22 cellular contexts compared by ENCODE assay signal in genomic region chr14:67857778-67858350, GRCh38. TPM values are rescaled to one million over a fixed set of nuclear protein-coding genes. Genes with fewer than 3 reads are reported as not detected.
A peak's percentile ranks its signal among the peaks of the same experiment; 100 is the strongest.
DNase-seq lines count a peak whose midpoint lies in the region; ATAC-seq, FAIRE-seq and TF ChIP-seq lines count a peak whose summit lies in the region.
"Had no signal": no experiment of that assay in that cellular context is flagged by ENCODE, and none has a peak within 500 bp of the region (broad histone marks: within the 10 kb centered on the region; RNA-seq: fewer than 3 reads in every experiment).

No MANE protein-coding gene starts in this region.

- no peak for TF ChIP-seq CTCF in right lobe of liver (IDR thresholded peaks at IDR 0.05)
- no peak for TF ChIP-seq CTCF in HepG2 (CRISPR knock-in tag; IDR thresholded peaks at IDR 0.05)
- TF ChIP-seq CTCF in WTC11 (IDR thresholded peaks at IDR 0.05), result no peak
- TF ChIP-seq CTCF in endothelial cell (IDR thresholded peaks at IDR 0.05; ENCODE audit: unreplicated experiment), result no peak

- no peak overlapping the region for H3K4me3 Mint-ChIP-seq in WTC11
- no peak overlapping the region for H3K4me3 Mint-ChIP-seq in endothelial cell (ENCODE audit: unreplicated experiment)

- no peaks in the 10 kb centered on the region for H4K20me1 ChIP-seq in HepG2 (ENCODE audit: insufficient read depth, low read length)

- no peak overlapping the region for H3K9ac ChIP-seq in HepG2 (ENCODE audit: insufficient read depth, low read depth, low read length)

- no peak for TF ChIP-seq EP300 in HepG2 (IDR thresholded peaks at IDR 0.05; ENCODE audit: low read depth in 2 of 2, low read length in 2 of 2)
- no peak for TF ChIP-seq EP300 in HepG2 (CRISPR knock-in tag; IDR thresholded peaks at IDR 0.05; ENCODE audit: borderline replicate concordance)

- TF ChIP-seq RAD21 in HepG2 (CRISPR knock-in tag; IDR thresholded peaks at IDR 0.05), result no peak

- H3K4me1 ChIP-seq in right lobe of liver (no peaks in the 10 kb centered on the region), HepG2 (ENCODE audit: insufficient read depth, low read length) (peaks cover 7% of the 10 kb centered on the region; the same call in 1 of the 2 replicates)
- H3K4me1 ChIP-seq: A549 had no signal

- H3K79me2 ChIP-seq in HepG2 (ENCODE audit: insufficient read depth, low read length), result no peaks in the 10 kb centered on the region

- H3K27ac Mint-ChIP-seq in WTC11, result no peak overlapping the region
- peak overlapping the region; percentile 54 for H3K27ac Mint-ChIP-seq in endothelial cell (ENCODE audit: unreplicated experiment)

- no peaks in the 10 kb centered on the region for H3K9me3 Mint-ChIP-seq in WTC11
- H3K9me3 Mint-ChIP-seq in endothelial cell (ENCODE audit: unreplicated experiment), result no peaks in the 10 kb centered on the region

- H3K4me3 ChIP-seq in right lobe of liver, result no peak overlapping the region
- no peak overlapping the region for H3K4me3 ChIP-seq in HepG2 (replicated peaks in 1 of 3; ENCODE audit: insufficient read depth in 1 of 3, low read depth in 2 of 3, low read length in 3 of 3)
- H3K4me3 ChIP-seq: A549, PC-9, SK-N-MC had no signal

- H3K27ac ChIP-seq in right lobe of liver (no peak overlapping the region), HepG2 (ENCODE audit: extremely low read length, insufficient read depth, low read length) (no peak overlapping the region)
- H3K27ac ChIP-seq: A549, PC-9, SK-N-MC had no signal

- H3K4me1 Mint-ChIP-seq in WTC11, result peaks cover 12% of the 10 kb centered on the region
- peaks cover 4% of the 10 kb centered on the region for H3K4me1 Mint-ChIP-seq in endothelial cell (ENCODE audit: unreplicated experiment)

- H3K9me3 ChIP-seq in right lobe of liver, result no peaks in the 10 kb centered on the region
- H3K9me3 ChIP-seq in HepG2 (ENCODE audit: low read length), result no peaks in the 10 kb centered on the region
- H3K9me3 ChIP-seq: A549 had no signal

- ATAC-seq in right lobe of liver (no peak), HepG2 (no peak), WTC11 (peak; percentile 79)
- ATAC-seq: A549 had no signal

- WGBS in right lobe of liver (ENCODE audit: insufficient coverage, low coverage, low lambda C conversion rate, missing lambda C conversion rate), result 62% methylated on average over 4 of the region's 20 CpGs
- WGBS in HepG2 (ENCODE audit: low lambda C conversion rate), result 97% methylated on average over 15 of the region's 20 CpGs

- BruUV-seq in HepG2 (replicated peaks; lab: Mats Ljungman, UMichigan), result no TSS peak

- CTCF ChIA-PET in HepG2 (lab: Yijun Ruan, JAX; ENCODE audit: low intra/inter-chr PET ratio, low total read pairs) (no interaction called here), WTC11 (lab: Charles Lee) (interaction anchor here (0.8 to 1.2 kb wide), 5 partner anchors 20 to 154 kb away, joined by 3 to 4 read pairs (median 3); partner anchors contain the start of gene ZFYVE26)

- H3K27me3 Mint-ChIP-seq in WTC11 (ENCODE audit: low read depth), result no peaks in the 10 kb centered on the region
- H3K27me3 Mint-ChIP-seq in endothelial cell (ENCODE audit: unreplicated experiment), result no peaks in the 10 kb centered on the region

- POLR2A ChIA-PET in HepG2 (lab: Yijun Ruan, JAX) (no interaction called here), WTC11 (lab: Charles Lee) (no interaction called here)

- no peak overlapping the region for H2AFZ ChIP-seq in HepG2 (ENCODE audit: low read length)
- H2AFZ ChIP-seq: PC-9 had no signal

- no peak overlapping the region for H3K4me2 ChIP-seq in HepG2 (ENCODE audit: low read depth, low read length)
- H3K4me2 ChIP-seq: A549, PC-9 had no signal

- no peaks in the 10 kb centered on the region for H3K36me3 Mint-ChIP-seq in WTC11
- no peaks in the 10 kb centered on the region for H3K36me3 Mint-ChIP-seq in endothelial cell (ENCODE audit: low read depth, unreplicated experiment)

- H3K27me3 ChIP-seq in right lobe of liver (no peaks in the 10 kb centered on the region), HepG2 (ENCODE audit: control insufficient read depth in 1 of 2, insufficient read depth in 2 of 2, low read length in 2 of 2) (no peaks in the 10 kb centered on the region)

- no peaks in the 10 kb centered on the region for H3K36me3 ChIP-seq in right lobe of liver
- H3K36me3 ChIP-seq in HepG2 (replicated peaks in 1 of 2; ENCODE audit: control insufficient read depth in 1 of 2, insufficient read depth in 2 of 2, low read length in 2 of 2), result no peaks in the 10 kb centered on the region

- no peak for FAIRE-seq in HepG2 (lab: Jason Lieb, UNC)
- FAIRE-seq in urothelium cell line (lab: Jason Lieb, UNC), result peak; percentile 90
- no peak for FAIRE-seq in RCC 7860 (lab: Jason Lieb, UNC)
- FAIRE-seq: A549, GM19239 had no signal

- peak in 2 of 3 donors; percentile 21 to 53 for DNase-seq in right lobe of liver
- DNase-seq in HepG2 (ENCODE audit: low spot score), result no peak
- peak; percentile 20 for DNase-seq in WTC11 (ENCODE audit: low spot score)
- DNase-seq in endothelial cell (ENCODE audit: low spot score), result no peak
- no peak for DNase-seq in urothelium cell line (ENCODE audit: low spot score)
- DNase-seq in GM03348 (ENCODE audit: low spot score), result no peak
- no peak for DNase-seq in RCC 7860 (ENCODE audit: low spot score)
- DNase-seq in T-helper 2 cell, result no peak
- DNase-seq: C1 segment of cervical spinal cord, DMS153, EL, HCEC 1CT, KG1, NCI-H1048, NCI-H1694, NCI-H2227 treated with DMSO at 0.1 percent for 48 hours, NCI-H524, PC-9, Right ventricle myocardium superior had no signal

- TF ChIP-seq POLR2A in right lobe of liver (IDR thresholded peaks at IDR 0.05), result no peak
- no peak for TF ChIP-seq POLR2A in HepG2 (IDR thresholded peaks at IDR 0.05; ENCODE audit: insufficient read depth in 1 of 2, low read depth in 2 of 2, low read length in 2 of 2)

- in situ Hi-C loops in HepG2 (cut with HindIII; ENCODE audit: extremely low pct_ligation_motif_present, low pct_unique_long_range_greater_than_20kb), result no loop called here

- intact Hi-C loops in right lobe of liver (cut with DNase I), result no loop called here
- intact Hi-C loops in HepG2 (cut with micrococcal nuclease; ENCODE audit: unreplicated experiment), result no loop called here

TF ChIP-seq in HepG2, 621 proteins besides CTCF, POLR2A, EP300 and RAD21 (continues in another document):
- no peak for TF ChIP-seq REXO4 (CRISPR knock-in tag; IDR thresholded peaks at IDR 0.05; ENCODE audit: borderline replicate concordance)

TF ChIP-seq in WTC11, 78 proteins besides CTCF, POLR2A, EP300 and RAD21 (continues in another document):
- TF ChIP-seq HMGA2 (CRISPR knock-in tag; IDR thresholded peaks at IDR 0.05), result no peak

RNA-seq across cellular contexts. Expression of gene RAD51B, which starts 38.3 kb away (rescaled TPM):
- total RNA-seq in right lobe of liver (1 to 10 TPM; 2.7 to 5.8 (median 4.3) TPM), HepG2 (2016; rRNA removed; fragmentation: Illumina TruSeq; extraction: Trizol) (7.0 and 9.5 TPM in 2 replicates), WTC11 (2021) (14.2 to 27.8 TPM (median 26.4 TPM) in 3 replicates), endothelial cell (ENCODE audit: unreplicated experiment) (23.5 TPM)
- 7.0 and 9.9 TPM in 2 replicates for total RNA-seq in HepG2 (2016; cell fraction: cytosol; rRNA removed; fragmentation: Illumina TruSeq; extraction: Trizol; ENCODE audit: low read depth)
- total RNA-seq in HepG2 (2016; cell fraction: insoluble cytoplasmic fraction; rRNA removed; fragmentation: Illumina TruSeq; extraction: Trizol), result 10.2 and 11.6 TPM in 2 replicates
- total RNA-seq in HepG2 (2016; cell fraction: membrane; rRNA removed; fragmentation: Illumina TruSeq; extraction: Trizol), result 3.4 and 4.0 TPM in 2 replicates
- 30.5 and 35.4 TPM in 2 replicates for total RNA-seq in HepG2 (2016; cell fraction: nucleus; rRNA removed; fragmentation: Illumina TruSeq; extraction: Trizol)
- polyA plus RNA-seq in HepG2 (2011; rRNA removed), result 5.1 and 7.0 TPM in 2 replicates
- 3.8 and 5.0 TPM in 2 replicates for polyA plus RNA-seq in HepG2 (2011; cell fraction: cytosol; rRNA removed)
- polyA plus RNA-seq in HepG2 (2011; cell fraction: nucleus; rRNA removed), result 3.8 and 4.8 TPM in 2 replicates
- 6.9 and 7.4 TPM in 2 replicates for polyA plus RNA-seq in HepG2 (2012)
- polyA plus RNA-seq in HepG2 (2016; cell fraction: cytosol; fragmentation: Illumina TruSeq; extraction: Trizol; ENCODE audit: low read depth), result 0.51 and 1.1 TPM in 2 replicates
- 5.3 and 8.8 TPM in 2 replicates for polyA plus RNA-seq in HepG2 (2016; cell fraction: insoluble cytoplasmic fraction; fragmentation: Illumina TruSeq; extraction: Trizol; ENCODE audit: low read depth)
- 1.3 and 2.0 TPM in 2 replicates for polyA plus RNA-seq in HepG2 (2016; cell fraction: membrane; fragmentation: Illumina TruSeq; extraction: Trizol; ENCODE audit: low read depth)
- 6.7 and 7.8 TPM in 2 replicates for polyA plus RNA-seq in HepG2 (2016; cell fraction: nucleus; fragmentation: Illumina TruSeq; extraction: Trizol; ENCODE audit: insufficient read depth, low read depth)
- 11.1 and 21.8 TPM in 2 replicates for polyA minus RNA-seq in HepG2 (2011; rRNA and poly(A)+ RNA removed; ENCODE audit: low replicate concordance)
- 5.6 and 5.9 TPM in 2 replicates for polyA minus RNA-seq in HepG2 (2011; cell fraction: cytosol; rRNA and poly(A)+ RNA removed)
- polyA minus RNA-seq in HepG2 (2011; cell fraction: nucleus; rRNA and poly(A)+ RNA removed), result 92.9 and 95.9 TPM in 2 replicates

RNA-seq across cellular contexts. Expression of gene ZFYVE26, which starts 41.5 kb away (rescaled TPM):
- total RNA-seq in right lobe of liver (10 to 100 TPM in 5 of 6 experiments, 1 to 10 TPM in 1; 8.3 to 14.8 (median 11.3) TPM), HepG2 (2016; rRNA removed; fragmentation: Illumina TruSeq; extraction: Trizol) (16.4 and 18.0 TPM in 2 replicates), WTC11 (2021) (18.8 to 25.8 TPM (median 20.9 TPM) in 3 replicates), endothelial cell (ENCODE audit: unreplicated experiment) (28.9 TPM)
- total RNA-seq in HepG2 (2016; cell fraction: cytosol; rRNA removed; fragmentation: Illumina TruSeq; extraction: Trizol; ENCODE audit: low read depth), result 3.4 and 3.6 TPM in 2 replicates
- total RNA-seq in HepG2 (2016; cell fraction: insoluble cytoplasmic fraction; rRNA removed; fragmentation: Illumina TruSeq; extraction: Trizol), result 15.6 and 15.9 TPM in 2 replicates
- total RNA-seq in HepG2 (2016; cell fraction: membrane; rRNA removed; fragmentation: Illumina TruSeq; extraction: Trizol), result 4.8 and 5.2 TPM in 2 replicates
- 23.2 and 23.5 TPM in 2 replicates for total RNA-seq in HepG2 (2016; cell fraction: nucleus; rRNA removed; fragmentation: Illumina TruSeq; extraction: Trizol)
- 12.4 and 13.6 TPM in 2 replicates for polyA plus RNA-seq in HepG2 (2011; rRNA removed)
- 5.0 and 5.6 TPM in 2 replicates for polyA plus RNA-seq in HepG2 (2011; cell fraction: cytosol; rRNA removed)
- polyA plus RNA-seq in HepG2 (2011; cell fraction: nucleus; rRNA removed), result 19.4 and 19.5 TPM in 2 replicates
- 5.7 and 6.8 TPM in 2 replicates for polyA plus RNA-seq in HepG2 (2012)
- 0.43 and 0.49 TPM in 2 replicates for polyA plus RNA-seq in HepG2 (2016; cell fraction: cytosol; fragmentation: Illumina TruSeq; extraction: Trizol; ENCODE audit: low read depth)
- 6.8 and 9.9 TPM in 2 replicates for polyA plus RNA-seq in HepG2 (2016; cell fraction: insoluble cytoplasmic fraction; fragmentation: Illumina TruSeq; extraction: Trizol; ENCODE audit: low read depth)
- 1.2 and 1.4 TPM in 2 replicates for polyA plus RNA-seq in HepG2 (2016; cell fraction: membrane; fragmentation: Illumina TruSeq; extraction: Trizol; ENCODE audit: low read depth)
- polyA plus RNA-seq in HepG2 (2016; cell fraction: nucleus; fragmentation: Illumina TruSeq; extraction: Trizol; ENCODE audit: insufficient read depth, low read depth), result 11.4 and 12.6 TPM in 2 replicates
- polyA minus RNA-seq in HepG2 (2011; rRNA and poly(A)+ RNA removed; ENCODE audit: low replicate concordance), result 39.2 and 58.0 TPM in 2 replicates
- 11.1 and 11.2 TPM in 2 replicates for polyA minus RNA-seq in HepG2 (2011; cell fraction: cytosol; rRNA and poly(A)+ RNA removed)
- polyA minus RNA-seq in HepG2 (2011; cell fraction: nucleus; rRNA and poly(A)+ RNA removed), result 52.7 and 79.7 TPM in 2 replicates

Comparison
In these comparisons a context has a peak if more than half of its experiments do, and no peak if none do; other contexts are left out.
1. DNase-seq: peak in right lobe of liver (2 of 3) and WTC11 (single experiment); none in HepG2 (single experiment), endothelial cell (single experiment), urothelium cell line (single experiment), GM03348 (single experiment), RCC 7860 (single experiment) and T-helper 2 cell (0 of 5).